In the genomic region with DNA sequence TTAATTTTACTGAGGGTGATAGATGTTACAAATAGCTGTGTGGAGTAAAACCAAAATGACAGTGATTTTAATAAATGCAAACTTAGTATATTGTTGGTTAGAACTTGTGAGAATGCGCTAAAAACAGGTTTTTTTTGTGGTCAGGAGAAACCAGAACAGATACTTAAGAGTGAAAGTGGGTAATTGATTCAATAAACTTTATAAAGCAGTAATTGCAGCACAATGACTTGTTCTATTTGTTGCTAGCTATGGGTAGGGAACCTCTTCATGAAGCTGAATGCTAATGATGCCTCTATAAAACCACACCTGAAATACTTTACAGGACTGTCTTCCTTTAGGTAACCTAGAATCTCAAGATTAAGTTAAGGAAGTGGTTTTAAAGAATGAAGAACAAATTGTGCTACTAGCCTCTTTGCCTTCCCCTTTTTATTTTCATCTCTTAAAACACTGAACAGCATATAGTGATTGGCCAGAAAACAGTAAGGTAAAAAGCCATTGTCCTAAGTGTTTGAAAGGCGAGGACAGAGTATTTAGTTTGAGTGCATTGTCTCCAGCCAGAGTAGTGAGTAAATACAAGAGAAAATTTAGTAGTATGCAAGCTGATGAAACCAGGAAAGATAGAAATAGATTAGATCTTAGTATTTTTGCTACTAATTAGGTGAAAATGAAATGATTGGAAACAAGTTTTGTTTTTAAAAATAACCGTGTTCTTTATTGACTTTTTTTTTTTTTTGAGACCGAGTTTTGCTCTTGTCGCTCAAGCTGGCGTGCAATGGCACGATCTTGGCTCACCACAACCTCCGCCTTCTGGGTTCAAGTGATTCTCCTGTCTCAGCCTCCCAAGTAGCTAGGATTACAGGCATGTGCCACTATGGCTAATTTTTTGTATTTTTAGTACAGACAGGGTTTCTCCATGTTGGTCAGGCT, we compare ENCODE assay signal across 11 cellular contexts. TPM values are rescaled to one million over a fixed set of nuclear protein-coding genes. Genes with fewer than 3 reads are reported as not detected.
DNase-seq lines count a peak whose midpoint lies in the region; ATAC-seq, FAIRE-seq and TF ChIP-seq lines count a peak whose summit lies in the region.
"Had no signal": no experiment of that assay in that cellular context is flagged by ENCODE, and none has a peak within 500 bp of the region (broad histone marks: within the 10 kb centered on the region; RNA-seq: fewer than 3 reads in every experiment).

No MANE protein-coding gene starts in this region.

- no peaks in the 10 kb centered on the region; the same call in 1 of the 2 replicates for H3K36me3 ChIP-seq in GM06990 (ENCODE audit: control insufficient read depth, insufficient read depth, low read length)
- no peaks in the 10 kb centered on the region for H3K36me3 ChIP-seq in KMS-11 (ENCODE audit: insufficient read depth)
- peaks cover under 1 to 10% of the 10 kb centered on the region in 2 donors for H3K36me3 ChIP-seq in kidney (ENCODE audit: control insufficient read depth in 1 of 2, insufficient read depth in 2 of 2, low read length in 2 of 2)

- no peak for ATAC-seq in WTC11
- peak in 1 of 3 donors; percentile 4 for ATAC-seq in natural killer cell
- ATAC-seq: right cardiac atrium, SK-N-SH treated with all-trans-retinoic acid at 6 μM for 48 hours had no signal

- POLR2A ChIA-PET in WTC11 (lab: Charles Lee), result no interaction called here

- peak overlapping the region; percentile 16; the same call in 1 of the 2 replicates for H3K4me2 ChIP-seq in KMS-11

- H3K27ac ChIP-seq in KMS-11 (no peak overlapping the region), kidney (ENCODE audit: low read depth in 2 of 2, low read length in 2 of 2) (no peak overlapping the region)

- no peaks in the 10 kb centered on the region for H3K9me3 Mint-ChIP-seq in WTC11
- no peaks in the 10 kb centered on the region for H3K9me3 Mint-ChIP-seq in natural killer cell

- H3K36me3 Mint-ChIP-seq in WTC11, result peaks cover 6% of the 10 kb centered on the region
- H3K36me3 Mint-ChIP-seq in natural killer cell, result no peaks in the 10 kb centered on the region

- peaks cover 90% of the 10 kb centered on the region for H3K79me2 ChIP-seq in KMS-11 (ENCODE audit: insufficient read depth, low read depth)

- no peak overlapping the region for H3K4me3 ChIP-seq in GM06990 (replicated peaks; ENCODE audit: low read depth, low read length)
- H3K4me3 ChIP-seq in KMS-11 (IDR thresholded peaks at IDR 0.05; ENCODE audit: insufficient read depth, low read depth, low read length), result no peak overlapping the region
- H3K4me3 ChIP-seq in kidney (ENCODE audit: low read length in 2 of 2), result no peak overlapping the region

- H3K27me3 ChIP-seq in GM06990 (replicated peaks; ENCODE audit: control insufficient read depth, insufficient read depth, low read length), result no peaks in the 10 kb centered on the region
- no peaks in the 10 kb centered on the region for H3K27me3 ChIP-seq in KMS-11 (ENCODE audit: insufficient read depth, low read depth)

- DNase-seq in GM06990 (ENCODE audit: extremely low read depth, insufficient read length) (peak; percentile 57), WTC11 (ENCODE audit: low spot score) (no peak), natural killer cell (no peak), NCI-H2227 (lab: John Stamatoyannopoulos, UW; ENCODE audit: unreplicated experiment) (no peak), kidney (no peak), cerebellar cortex (ENCODE audit: low spot score) (no peak), NCI-H2196 (lab: John Stamatoyannopoulos, UW; ENCODE audit: unreplicated experiment) (no peak)
- DNase-seq: right cardiac atrium had no signal

- no peak overlapping the region for H2AFZ ChIP-seq in KMS-11 (ENCODE audit: low read depth)

- no peak overlapping the region for H3K4me3 Mint-ChIP-seq in WTC11
- H3K4me3 Mint-ChIP-seq in natural killer cell, result peak overlapping the region; percentile 39

- H4K20me1 ChIP-seq in KMS-11 (ENCODE audit: insufficient read depth), result peaks cover 10% of the 10 kb centered on the region

- no peaks in the 10 kb centered on the region for H3K27me3 Mint-ChIP-seq in WTC11 (ENCODE audit: low read depth)
- no peaks in the 10 kb centered on the region for H3K27me3 Mint-ChIP-seq in natural killer cell (ENCODE audit: low read depth in 2 of 2)

- H3K9ac ChIP-seq in KMS-11 (no peak overlapping the region), kidney (ENCODE audit: low read length in 2 of 2) (no peak overlapping the region)

- FAIRE-seq in kidney (lab: Jason Lieb, UNC), result no peak
- FAIRE-seq: islet of Langerhans had no signal

- H3K27ac Mint-ChIP-seq in WTC11 (peak overlapping the region; percentile 92), natural killer cell (peak overlapping the region; percentile 70 to 76)

- TF ChIP-seq CTCF in GM06990 (IDR thresholded peaks at IDR 0.05; ENCODE audit: insufficient read depth, low read length, poor library complexity, severe bottlenecking), result no peak
- no peak for TF ChIP-seq CTCF in KMS-11 (conservative IDR thresholded peaks at IDR 0.05; ENCODE audit: low read depth, low read length)
- TF ChIP-seq CTCF in WTC11 (IDR thresholded peaks at IDR 0.05), result no peak
- no peak for TF ChIP-seq CTCF in natural killer cell (IDR thresholded peaks at IDR 0.05)
- TF ChIP-seq CTCF in kidney (IDR thresholded peaks at IDR 0.05; ENCODE audit: borderline replicate concordance, extremely low read depth, insufficient read depth), result no peak

- intact Hi-C loops in natural killer cell (cut with micrococcal nuclease) (no loop called here), kidney (cut with DNase I) (no loop called here)

- H3K9me3 ChIP-seq in kidney (ENCODE audit: control insufficient read depth in 1 of 2, low read length in 2 of 2), result no peaks in the 10 kb centered on the region

- peaks cover 41% of the 10 kb centered on the region for H3K4me1 ChIP-seq in KMS-11 (ENCODE audit: low read depth, poor library complexity, severe bottlenecking)
- peaks cover 15 to 19% of the 10 kb centered on the region in 2 donors for H3K4me1 ChIP-seq in kidney (ENCODE audit: control insufficient read depth in 1 of 2, insufficient read depth in 1 of 2, low read depth in 1 of 2, low read length in 2 of 2)

- H3K4me1 Mint-ChIP-seq in WTC11 (peaks cover 19% of the 10 kb centered on the region), natural killer cell (peaks cover 46 to 54% of the 10 kb centered on the region in 2 donors)

- CTCF ChIA-PET in WTC11 (lab: Charles Lee), result interaction anchor here (1.0 kb wide), 1 partner anchor 17 kb away, joined by 4 read pairs; no protein-coding TSS in a partner anchor

TF ChIP-seq in WTC11, 78 proteins besides CTCF, POLR2A, EP300 and RAD21 (continues in another document):
- TF ChIP-seq TEAD4 (CRISPR knock-in tag; IDR thresholded peaks at IDR 0.05), result no peak
- TF ChIP-seq FOXK1 (CRISPR knock-in tag; IDR thresholded peaks at IDR 0.05), result no peak
- TF ChIP-seq SP1 (CRISPR knock-in tag; conservative IDR thresholded peaks at IDR 0.05), result no peak
- TF ChIP-seq PRRX2 (CRISPR knock-in tag; IDR thresholded peaks at IDR 0.05), result no peak
- TF ChIP-seq, protein P1, sequence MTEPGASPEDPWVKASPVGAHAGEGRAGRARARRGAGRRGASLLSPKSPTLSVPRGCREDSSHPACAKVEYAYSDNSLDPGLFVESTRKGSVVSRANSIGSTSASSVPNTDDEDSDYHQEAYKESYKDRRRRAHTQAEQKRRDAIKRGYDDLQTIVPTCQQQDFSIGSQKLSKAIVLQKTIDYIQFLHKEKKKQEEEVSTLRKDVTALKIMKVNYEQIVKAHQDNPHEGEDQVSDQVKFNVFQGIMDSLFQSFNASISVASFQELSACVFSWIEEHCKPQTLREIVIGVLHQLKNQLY (CRISPR knock-in tag; IDR thresholded peaks at IDR 0.05), result no peak
- TF ChIP-seq CBFB (CRISPR knock-in tag; IDR thresholded peaks at IDR 0.05; ENCODE audit: low read depth), result no peak
- TF ChIP-seq, protein P2, sequence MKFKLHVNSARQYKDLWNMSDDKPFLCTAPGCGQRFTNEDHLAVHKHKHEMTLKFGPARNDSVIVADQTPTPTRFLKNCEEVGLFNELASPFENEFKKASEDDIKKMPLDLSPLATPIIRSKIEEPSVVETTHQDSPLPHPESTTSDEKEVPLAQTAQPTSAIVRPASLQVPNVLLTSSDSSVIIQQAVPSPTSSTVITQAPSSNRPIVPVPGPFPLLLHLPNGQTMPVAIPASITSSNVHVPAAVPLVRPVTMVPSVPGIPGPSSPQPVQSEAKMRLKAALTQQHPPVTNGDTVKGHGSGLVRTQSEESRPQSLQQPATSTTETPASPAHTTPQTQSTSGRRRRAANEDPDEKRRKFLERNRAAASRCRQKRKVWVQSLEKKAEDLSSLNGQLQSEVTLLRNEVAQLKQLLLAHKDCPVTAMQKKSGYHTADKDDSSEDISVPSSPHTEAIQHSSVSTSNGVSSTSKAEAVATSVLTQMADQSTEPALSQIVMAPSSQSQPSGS (CRISPR knock-in tag; IDR thresholded peaks at IDR 0.05; ENCODE audit: borderline replicate concordance, low read depth), result no peak
- TF ChIP-seq, protein P3, sequence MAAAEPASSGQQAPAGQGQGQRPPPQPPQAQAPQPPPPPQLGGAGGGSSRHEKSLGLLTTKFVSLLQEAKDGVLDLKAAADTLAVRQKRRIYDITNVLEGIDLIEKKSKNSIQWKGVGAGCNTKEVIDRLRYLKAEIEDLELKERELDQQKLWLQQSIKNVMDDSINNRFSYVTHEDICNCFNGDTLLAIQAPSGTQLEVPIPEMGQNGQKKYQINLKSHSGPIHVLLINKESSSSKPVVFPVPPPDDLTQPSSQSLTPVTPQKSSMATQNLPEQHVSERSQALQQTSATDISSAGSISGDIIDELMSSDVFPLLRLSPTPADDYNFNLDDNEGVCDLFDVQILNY (CRISPR knock-in tag; IDR thresholded peaks at IDR 0.05), result no peak

RNA-seq across cellular contexts. Expression of a gene that starts 6.0 kb away (rescaled TPM):
- total RNA-seq in WTC11 (2021), result 38.1 to 49.6 TPM (median 42.0 TPM) in 3 replicates
- 100 to 1,000 TPM; 183 to 233 (median 197) TPM for total RNA-seq in natural killer cell
- total RNA-seq in kidney, result 86.8 TPM
- 43.0 TPM for polyA plus RNA-seq in kidney (ENCODE audit: insufficient read depth, low read depth, low replicate concordance)

RNA-seq across cellular contexts. Expression of a gene that starts 16.0 kb away (rescaled TPM):
- total RNA-seq in WTC11 (2021) (14.6 to 21.7 TPM (median 15.1 TPM) in 3 replicates), natural killer cell (1 to 10 TPM; 4.6 to 8.3 (median 5.0) TPM), kidney (11.1 TPM)
- 4.7 TPM for polyA plus RNA-seq in kidney (ENCODE audit: insufficient read depth, low read depth, low replicate concordance)

RNA-seq across cellular contexts. Expression of a gene that starts 16.1 kb away (rescaled TPM):
- total RNA-seq in WTC11 (2021), result 119 to 146 TPM (median 128 TPM) in 3 replicates
- total RNA-seq in natural killer cell, result 100 to 1,000 TPM in 2 of 3 donors, 10 to 100 TPM in 1; 84.2 to 119 (median 104) TPM
- total RNA-seq in kidney, result 74.7 TPM
- polyA plus RNA-seq in kidney (ENCODE audit: insufficient read depth, low read depth, low replicate concordance), result 28.9 TPM

RNA-seq across cellular contexts. Expression of a gene that starts 40.9 kb away (rescaled TPM):
- total RNA-seq in WTC11 (2021) (34.8 to 38.0 TPM (median 35.9 TPM) in 3 replicates), natural killer cell (1 to 10 TPM; 2.7 to 6.0 (median 4.9) TPM), kidney (11.8 TPM)
- polyA plus RNA-seq in kidney (ENCODE audit: insufficient read depth, low read depth, low replicate concordance), result 40.7 TPM

RNA-seq across cellular contexts. Expression of a gene that starts 50.6 kb away (rescaled TPM):
- total RNA-seq in WTC11 (2021) (12.1 to 16.5 TPM (median 14.2 TPM) in 3 replicates), natural killer cell (1 to 10 TPM; 1.3 to 2.8 (median 1.7) TPM), kidney (8.3 TPM)
- polyA plus RNA-seq in kidney (ENCODE audit: insufficient read depth, low read depth, low replicate concordance), result 12.4 TPM
